Comparison of ENCODE assay signal across 9 cellular contexts in genomic region chr6:169868458-169868857, GRCh38.
DNase-seq lines count a peak whose midpoint lies in the region; ATAC-seq and TF ChIP-seq lines count a peak whose summit lies in the region.
"Had no signal": no experiment of that assay in that cellular context is flagged by ENCODE, and none has a peak within 500 bp of the region (broad histone marks: within the 10 kb centered on the region; RNA-seq: fewer than 3 reads in every experiment).

No MANE protein-coding gene starts in this region.

- peaks cover 7% of the 10 kb centered on the region for H3K27me3 Mint-ChIP-seq in progenitor cell of endocrine pancreas
- H3K27me3 Mint-ChIP-seq: activated naive CD4-positive, alpha-beta T cell treated with anti-CD3 and anti-CD28 coated beads, Interleukin-2, amount 50 U/mL, for 24 hours had no signal

- H3K4me1 Mint-ChIP-seq in progenitor cell of endocrine pancreas (ENCODE audit: low read depth) = peaks cover 2% of the 10 kb centered on the region
- H3K4me1 Mint-ChIP-seq: activated naive CD4-positive, alpha-beta T cell treated with anti-CD3 and anti-CD28 coated beads, Interleukin-2, amount 50 U/mL, for 24 hours had no signal

- DNase-seq in activated CD4-positive, alpha-beta T cell treated with anti-CD3 and anti-CD28 coated beads for 48 hours = peak; percentile 59
- DNase-seq in cardiac septum (ENCODE audit: low spot score) (peak; percentile 76), NCI-H1694 (lab: John Stamatoyannopoulos, UW) (no peak), DMS53 (lab: John Stamatoyannopoulos, UW) (no peak), progenitor cell of endocrine pancreas (ENCODE audit: low spot score, unreplicated experiment) (no peak), SIG-M5 (lab: John Stamatoyannopoulos, UW) (no peak)
- peak; percentile 25 to 53 for DNase-seq in stimulated activated CD8-positive, alpha-beta memory T cell treated with anti-CD3 and anti-CD28 coated beads, Interleukin-15, amount 100 ng/mL, for 48 hours (ENCODE audit: low read depth in 2 of 2)

- intact Hi-C loops in cardiac septum (cut with DNase I) = no loop called here

- H3K36me3 Mint-ChIP-seq in progenitor cell of endocrine pancreas (ENCODE audit: insufficient read depth) = no peaks in the 10 kb centered on the region
- H3K36me3 Mint-ChIP-seq: activated naive CD4-positive, alpha-beta T cell treated with anti-CD3 and anti-CD28 coated beads, Interleukin-2, amount 50 U/mL, for 24 hours had no signal

- TF ChIP-seq CTCF in progenitor cell of endocrine pancreas (IDR thresholded peaks at IDR 0.05; ENCODE audit: unreplicated experiment) = no peak

- no peak overlapping the region for H3K27ac Mint-ChIP-seq in progenitor cell of endocrine pancreas
- H3K27ac Mint-ChIP-seq: activated naive CD4-positive, alpha-beta T cell treated with anti-CD3 and anti-CD28 coated beads, Interleukin-2, amount 50 U/mL, for 24 hours had no signal

- H3K9me3 Mint-ChIP-seq in progenitor cell of endocrine pancreas (ENCODE audit: low read depth) = peaks cover 4% of the 10 kb centered on the region
- H3K9me3 Mint-ChIP-seq: activated naive CD4-positive, alpha-beta T cell treated with anti-CD3 and anti-CD28 coated beads, Interleukin-2, amount 50 U/mL, for 24 hours had no signal

- no peak overlapping the region for H3K4me3 Mint-ChIP-seq in progenitor cell of endocrine pancreas (ENCODE audit: low read depth)
- H3K4me3 Mint-ChIP-seq: activated naive CD4-positive, alpha-beta T cell treated with anti-CD3 and anti-CD28 coated beads, Interleukin-2, amount 50 U/mL, for 24 hours had no signal

- peak; percentile 84 for ATAC-seq in GM21528 (IDR thresholded peaks at IDR 0.05; ENCODE audit: low FRiP score, unreplicated experiment)

Comparison
In these comparisons a context has a peak if more than half of its experiments do, and no peak if none do; other contexts are left out.
1. DNase-seq: peak in activated CD4-positive, alpha-beta T cell treated with anti-CD3 and anti-CD28 coated beads for 48 hours (single experiment), cardiac septum (single experiment) and stimulated activated CD8-positive, alpha-beta memory T cell treated with anti-CD3 and anti-CD28 coated beads, Interleukin-15, amount 100 ng/mL, for 48 hours (2 of 2); none in NCI-H1694 (single experiment), DMS53 (single experiment), progenitor cell of endocrine pancreas (single experiment) and SIG-M5 (single experiment).